ENCODE assay signal across 8 cellular contexts in the genomic region with DNA sequence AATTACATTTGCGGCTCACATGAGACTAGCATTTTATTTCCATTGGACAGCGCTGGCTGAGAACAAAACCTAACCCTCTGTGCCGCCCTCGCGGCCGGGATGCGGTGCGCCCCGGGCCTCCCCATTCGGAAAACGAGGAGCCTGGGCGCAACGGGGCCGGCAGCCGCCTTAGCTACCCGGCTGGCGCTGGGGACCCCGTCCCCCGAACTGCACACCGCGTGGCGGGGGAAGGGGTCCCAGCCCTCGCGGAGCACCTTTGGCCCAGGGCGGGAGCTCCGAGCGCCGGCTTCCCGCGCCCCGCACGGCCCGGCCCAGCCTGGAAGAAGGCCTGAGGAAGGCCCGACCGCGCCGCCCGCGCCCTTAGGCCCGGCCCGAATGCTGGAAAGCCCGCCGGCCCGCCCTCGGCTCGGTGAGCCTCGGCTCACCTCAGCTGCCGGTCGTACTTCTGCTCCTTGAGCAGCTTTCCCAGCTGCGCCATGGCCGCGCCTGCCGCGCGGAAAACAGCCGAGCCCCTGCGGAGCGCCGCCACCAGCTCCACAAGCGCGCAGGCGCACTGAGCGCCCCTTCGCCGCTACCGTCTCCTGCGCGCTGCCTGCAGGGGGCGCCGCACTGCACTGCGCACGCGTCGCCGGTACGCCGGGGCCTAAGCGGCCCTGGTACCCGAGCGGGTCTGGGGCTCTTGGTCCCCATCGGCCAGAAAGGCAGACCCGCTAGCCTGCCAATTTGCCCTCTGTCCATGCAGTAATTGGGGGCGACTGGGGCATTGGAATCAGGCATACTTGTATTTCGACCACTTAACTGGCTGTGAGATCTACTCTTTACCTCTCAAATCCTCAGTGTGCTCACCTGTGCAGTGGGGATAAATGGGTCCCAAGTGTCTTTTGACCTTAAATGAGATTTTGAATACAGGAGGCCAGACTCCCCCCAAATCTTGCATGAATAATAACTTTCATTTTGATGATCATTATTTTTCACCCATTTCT. TPM values are rescaled to one million over a fixed set of nuclear protein-coding genes. Genes with fewer than 3 reads are reported as not detected.
DNase-seq lines count a peak whose midpoint lies in the region; ATAC-seq, FAIRE-seq and TF ChIP-seq lines count a peak whose summit lies in the region.

A gene (minus strand): TSS at position 555 of the 983 bp plus-strand sequence. CDS start 77 bp downstream, at position 478.

- H3K9me3 ChIP-seq in endothelial cell of umbilical vein (replicated peaks; ENCODE audit: control insufficient read depth, insufficient read depth, low read length): no peaks in the 10 kb centered on the region

- H3K27me3 ChIP-seq in endothelial cell of umbilical vein (ENCODE audit: control insufficient read depth in 2 of 2, insufficient read depth in 2 of 2, low read length in 2 of 2): peaks cover 2 to 15% of the 10 kb centered on the region in 2 experiments

- peak; percentile 91 for TF ChIP-seq POLR2A in endothelial cell of umbilical vein (IDR thresholded peaks at IDR 0.05; ENCODE audit: low read depth, low read length)

- peak within 1 kb of the TSS; percentile 90 for H3K4me2 ChIP-seq in endothelial cell of umbilical vein (ENCODE audit: insufficient read depth, low read length)

- no peaks in the 10 kb centered on the region for H3K4me1 Mint-ChIP-seq in Calu3 (ENCODE audit: low read depth, unreplicated experiment)

- H3K27ac ChIP-seq in endothelial cell of umbilical vein (ENCODE audit: insufficient read depth, low read depth, low read length): peak within 1 kb of the TSS; percentile 38

- H2AFZ ChIP-seq in endothelial cell of umbilical vein (ENCODE audit: low read depth, low read length): peak within 1 kb of the TSS; percentile 92

- H3K79me2 ChIP-seq in endothelial cell of umbilical vein (ENCODE audit: control insufficient read depth, insufficient read depth, low read length): peaks cover 25% of the 10 kb centered on the region

- peak within 1 kb of the TSS; percentile 71 for H3K4me3 Mint-ChIP-seq in Calu3 (ENCODE audit: low read depth, unreplicated experiment)

- H3K9ac ChIP-seq in endothelial cell of umbilical vein (replicated peaks; ENCODE audit: extremely low read depth, insufficient read depth, low read length): peak within 1 kb of the TSS; percentile 94

- no peak within 1 kb of the TSS for H3K27ac Mint-ChIP-seq in Calu3 (ENCODE audit: unreplicated experiment)

- DNase-seq in Calu3 (peak; percentile 95), HUDEP-2 (lab: John Stamatoyannopoulos, UW; ENCODE audit: unreplicated experiment in 76 of 76) (peak in 71 of 76 experiments; percentile 22 to 89 (median 73)), NOMO-1 treated with dmso at 0.1 percent for 144 hours (lab: John Stamatoyannopoulos, UW; ENCODE audit: unreplicated experiment) (peak; percentile 86), endothelial cell of umbilical vein (ENCODE audit: low read depth, low spot score) (peak; percentile 91), middle frontal gyrus (ENCODE audit: extremely low spot score, low spot score) (peak; percentile 86)
- DNase-seq in activated CD8-positive, alpha-beta memory T cell treated with anti-CD3 and anti-CD28 coated beads, Interleukin-2, amount 50 U/mL, for 24 hours (ENCODE audit: extremely low read depth): peak; percentile 58
- DNase-seq in stimulated activated CD8-positive, alpha-beta memory T cell treated with anti-CD3 and anti-CD28 coated beads, Interleukin-2, amount 100 ng/mL, for 48 hours (ENCODE audit: low read depth in 2 of 2): peak; percentile 83 to 89

- peaks cover 0 to 6% of the 10 kb centered on the region in 2 experiments for H3K36me3 ChIP-seq in endothelial cell of umbilical vein (ENCODE audit: control insufficient read depth in 2 of 2, extremely low read depth in 1 of 2, insufficient read depth in 2 of 2, low read length in 2 of 2)

- POLR2A ChIA-PET in endothelial cell of umbilical vein (lab: Charles Lee): interaction anchor here (0.9 to 2.2 kb wide), 4 partner anchors 37 to 89 kb away, joined by 3 to 7 read pairs (median 5); no protein-coding TSS in a partner anchor

- CTCF ChIA-PET in Calu3 (lab: Charles Lee) (interaction anchor here (0.5 to 1.8 kb wide), 26 partner anchors 8 to 1271 kb away, joined by 3 to 61 read pairs (median 4); a partner anchor contains a TSS), endothelial cell of umbilical vein (lab: Charles Lee) (interaction anchor here (0.6 to 4.2 kb wide), 58 partner anchors 9 to 345 kb away, joined by 3 to 153 read pairs (median 5); a partner anchor contains a TSS)

- dilution Hi-C loops in endothelial cell of umbilical vein (cut with MboI; ENCODE audit: extremely low pct_ligation_motif_present, low sequenced_read_pairs): no loop called here

- FAIRE-seq in endothelial cell of umbilical vein (lab: Jason Lieb, UNC): peak; percentile 67

- intact Hi-C loops in Calu3 (cut with micrococcal nuclease; ENCODE audit: unreplicated experiment) (loop anchor here (2.0 kb wide), 1 partner anchor 38 kb away; no protein-coding TSS in a partner anchor), endothelial cell of umbilical vein (cut with micrococcal nuclease) (loop anchor here (1.0 to 5.0 kb wide), 3 partner anchors 37 to 78 kb away; a partner anchor contains a TSS)

- H3K4me3 ChIP-seq in endothelial cell of umbilical vein (replicated peaks in 1 of 3; ENCODE audit: insufficient read depth in 1 of 3, low read depth in 1 of 3, low read length in 3 of 3): peak within 1 kb of the TSS; percentile 64 to 90 (median 88)

- ATAC-seq in GM21381 (IDR thresholded peaks at IDR 0.05; ENCODE audit: unreplicated experiment): peak; percentile 93

- no TSS peak for BruUV-seq in Calu3 (replicated peaks; lab: Mats Ljungman, UMichigan)
- BruUV-seq in endothelial cell of umbilical vein (replicated peaks; lab: Mats Ljungman, UMichigan): TSS peak; percentile 76

- H3K4me1 ChIP-seq in endothelial cell of umbilical vein (ENCODE audit: control insufficient read depth, extremely low read depth, insufficient read depth, low read length): peaks cover 8% of the 10 kb centered on the region

- H3K36me3 Mint-ChIP-seq in Calu3 (ENCODE audit: insufficient read depth, unreplicated experiment): peaks cover 21% of the 10 kb centered on the region

- peaks cover 24% of the 10 kb centered on the region for H3K27me3 Mint-ChIP-seq in Calu3 (ENCODE audit: unreplicated experiment)

- H3K9me3 Mint-ChIP-seq in Calu3 (ENCODE audit: low read depth, unreplicated experiment): no peaks in the 10 kb centered on the region

- H4K20me1 ChIP-seq in endothelial cell of umbilical vein (replicated peaks; ENCODE audit: control insufficient read depth, extremely low read depth, insufficient read depth, low read length): no peaks in the 10 kb centered on the region

- no peaks in the 10 kb centered on the region for H3K9me1 ChIP-seq in endothelial cell of umbilical vein (replicated peaks; ENCODE audit: control insufficient read depth, extremely low read depth, insufficient read depth, low read length)

- peak; percentile 97 for TF ChIP-seq CTCF in Calu3 (IDR thresholded peaks at IDR 0.05; ENCODE audit: unreplicated experiment)
- TF ChIP-seq CTCF in endothelial cell of umbilical vein (IDR thresholded peaks at IDR 0.05; ENCODE audit: extremely low read depth in 1 of 2, insufficient read depth in 1 of 2, low read depth in 1 of 2, low read length in 2 of 2): peak; percentile 99

TF ChIP-seq in endothelial cell of umbilical vein, 7 proteins besides CTCF, POLR2A, EP300 and RAD21:
- TF ChIP-seq GATA2 (IDR thresholded peaks at IDR 0.05; ENCODE audit: insufficient read depth, insufficient read length, low read depth, low read length) (no peak), FOS (IDR thresholded peaks at IDR 0.05; ENCODE audit: borderline replicate concordance, insufficient read depth, low read length) (no peak), POLR2AphosphoS5 (IDR thresholded peaks at IDR 0.05; ENCODE audit: insufficient read depth, low read depth, low read length) (peak; percentile 91)

RNA-seq across cellular contexts. Expression of the gene that starts here (rescaled TPM):
- total RNA-seq in Calu3 (2022) (79.4 and 84.5 TPM in 2 replicates), endothelial cell of umbilical vein (64.3 and 67.6 TPM in 2 replicates)
- polyA plus RNA-seq in endothelial cell of umbilical vein: 18.2 and 23.6 TPM in 2 replicates
- 36.7 and 37.3 TPM in 2 replicates for polyA plus RNA-seq in endothelial cell of umbilical vein (2011; cell fraction: cytosol; rRNA removed)
- 49.1 and 74.3 TPM in 2 replicates for polyA plus RNA-seq in endothelial cell of umbilical vein (2011; cell fraction: nucleus; rRNA removed)
- 65.1 and 77.9 TPM in 2 replicates for polyA plus RNA-seq in endothelial cell of umbilical vein (2012)
- polyA minus RNA-seq in endothelial cell of umbilical vein: 14.4 and 19.3 TPM in 2 replicates
- polyA minus RNA-seq in endothelial cell of umbilical vein (2011; cell fraction: cytosol; rRNA and poly(A)+ RNA removed): 43.0 TPM
- 23.0 and 33.2 TPM in 2 replicates for polyA minus RNA-seq in endothelial cell of umbilical vein (2011; cell fraction: nucleus; rRNA and poly(A)+ RNA removed)

Comparison
In these comparisons a context has a peak if more than half of its experiments do, and no peak if none do; other contexts are left out.
1. Peak in every context shown above with its lines: DNase-seq, ATAC-seq, H3K4me3 ChIP-seq and H3K27ac ChIP-seq.